8 cellular contexts compared by ENCODE assay signal in genomic region chr19:51422053-51422448, GRCh38. TPM values are rescaled to one million over a fixed set of nuclear protein-coding genes. Genes with fewer than 3 reads are reported as not detected.
DNase-seq lines count a peak whose midpoint lies in the region; ATAC-seq and TF ChIP-seq lines count a peak whose summit lies in the region.

No MANE protein-coding gene starts in this region.

- POLR2A ChIA-PET in Panc1 (lab: Charles Lee) = no interaction called here

- no peak overlapping the region for H2BK15ac ChIP-seq in neuronal stem cell (ENCODE audit: low read length)

- H3K4me3 ChIP-seq in H7 (ENCODE audit: insufficient read depth, low read depth, low read length) (peak overlapping the region; percentile 48), Panc1 (ENCODE audit: low read depth in 2 of 2, low read length in 2 of 2) (no peak overlapping the region), fibroblast of villous mesenchyme (ENCODE audit: low read depth, low read length) (no peak overlapping the region), neuronal stem cell (ENCODE audit: low read length in 2 of 2) (no peak overlapping the region)

- no peak overlapping the region for H4K91ac ChIP-seq in neuronal stem cell (ENCODE audit: low read depth, low read length, poor library complexity)

- H3K36me3 ChIP-seq in H7 (replicated peaks; ENCODE audit: control insufficient read depth, insufficient read depth, low read length) (no peaks in the 10 kb centered on the region), Panc1 (ENCODE audit: control insufficient read depth, insufficient read depth, low read length) (no peaks in the 10 kb centered on the region), neuronal stem cell (replicated peaks in 1 of 2; ENCODE audit: control insufficient read depth in 2 of 2, insufficient read depth in 2 of 2, low read length in 2 of 2) (no peaks in the 10 kb centered on the region)

- H2BK12ac ChIP-seq in neuronal stem cell (ENCODE audit: low read length) = no peak overlapping the region

- no peak overlapping the region for H2BK5ac ChIP-seq in neuronal stem cell (ENCODE audit: low read length)

- H3K14ac ChIP-seq in neuronal stem cell (ENCODE audit: low read length) = no peak overlapping the region

- no peak overlapping the region for H3K9ac ChIP-seq in neuronal stem cell (ENCODE audit: low read depth, low read length, poor library complexity)

- H2AK5ac ChIP-seq in neuronal stem cell (ENCODE audit: low read depth, low read length) = no peak overlapping the region

- TF ChIP-seq CTCF in Panc1 (IDR thresholded peaks at IDR 0.05) = peak; percentile 92
- TF ChIP-seq CTCF in fibroblast of villous mesenchyme (IDR thresholded peaks at IDR 0.05; ENCODE audit: insufficient read depth, low read depth, low read length) = peak; percentile 97

- intact Hi-C loops in Panc1 (cut with micrococcal nuclease; ENCODE audit: unreplicated experiment) = no loop called here

- H2AFZ ChIP-seq in neuronal stem cell (ENCODE audit: low read length) = no peak overlapping the region

- H4K8ac ChIP-seq in neuronal stem cell (ENCODE audit: low read depth, low read length) = no peak overlapping the region

- ATAC-seq in Panc1 (peak; percentile 93), HG03571 (IDR thresholded peaks at IDR 0.05; ENCODE audit: unreplicated experiment) (no peak)

- no peaks in the 10 kb centered on the region for H3K9me3 ChIP-seq in Panc1 (ENCODE audit: control insufficient read depth, insufficient read depth, low read depth, low read length)
- no peaks in the 10 kb centered on the region for H3K9me3 ChIP-seq in neuronal stem cell (replicated peaks in 1 of 2; ENCODE audit: control insufficient read depth in 2 of 2, insufficient read depth in 1 of 2, low read depth in 1 of 2, low read length in 2 of 2)

- no peak overlapping the region for H3K18ac ChIP-seq in neuronal stem cell (ENCODE audit: low read length)

- H3K4me2 ChIP-seq in neuronal stem cell (ENCODE audit: insufficient read depth, low read length, poor library complexity, severe bottlenecking) = peak overlapping the region; percentile 52

- H3K79me1 ChIP-seq in neuronal stem cell (ENCODE audit: low read depth, low read length) = no peaks in the 10 kb centered on the region

- whole genome bisulfite sequencing in neuronal stem cell (ENCODE audit: extremely low coverage in 2 of 2, insufficient read length in 2 of 2, insufficient replicate concordance in 1 of 2), 2 donors = no CpG with 5 or more reads among the region's 19 CpGs

- no peak overlapping the region for H2BK120ac ChIP-seq in neuronal stem cell (ENCODE audit: low read depth, low read length)

- peaks cover 6% of the 10 kb centered on the region for H3K27me3 ChIP-seq in H7 (ENCODE audit: control insufficient read depth, insufficient read depth, low read length)
- no peaks in the 10 kb centered on the region for H3K27me3 ChIP-seq in Panc1 (ENCODE audit: control insufficient read depth, insufficient read depth, low read length)
- H3K27me3 ChIP-seq in neuronal stem cell (ENCODE audit: control insufficient read depth in 3 of 3, insufficient read depth in 3 of 3, low read depth in 1 of 3, low read length in 3 of 3) = peaks cover 0 to 8% (median 3%) of the 10 kb centered on the region in 3 experiments

- H3K23ac ChIP-seq in neuronal stem cell (ENCODE audit: low read depth, low read length, poor library complexity) = peak overlapping the region; percentile 98

- in situ Hi-C loops in Panc1 (cut with HindIII; ENCODE audit: low pct_unique_long_range_greater_than_20kb, low sequenced_read_pairs) = no loop called here

- H3K4ac ChIP-seq in neuronal stem cell (ENCODE audit: low read length) = no peak overlapping the region

- BruUV-seq in Panc1 (replicated peaks; lab: Mats Ljungman, UMichigan) = no TSS peak

- H3K4me1 ChIP-seq in Panc1 (ENCODE audit: control insufficient read depth, insufficient read depth, low read length) = no peaks in the 10 kb centered on the region
- H3K4me1 ChIP-seq in neuronal stem cell (ENCODE audit: control insufficient read depth in 2 of 2, insufficient read depth in 1 of 2, low read depth in 1 of 2, low read length in 2 of 2) = peaks cover 0 to 1% of the 10 kb centered on the region in 2 donors

- DNase-seq in Ammon's horn (ENCODE audit: low spot score) = peak; percentile 74
- peak; percentile 97 for DNase-seq in H7
- DNase-seq in Panc1 (ENCODE audit: low read depth, low spot score) = no peak
- peak; percentile 74 for DNase-seq in activated T-helper 1 cell treated with anti-CD3 and anti-CD28 coated beads, Interleukin-2, amount 50 U/mL, for 16 hours (ENCODE audit: low read depth in 1 of 2, low spot score in 1 of 2)
- DNase-seq in fibroblast of villous mesenchyme (ENCODE audit: low read depth) = peak; percentile 72
- peak; percentile 88 for DNase-seq in neuronal stem cell (ENCODE audit: low spot score)
- peak; percentile 22 for DNase-seq in stromal cell of bone marrow (ENCODE audit: low read depth)

- CTCF ChIA-PET in Panc1 (lab: Charles Lee) = interaction anchor here (0.6 to 1.0 kb wide), 4 partner anchors 13 to 235 kb away, joined by 3 to 5 read pairs (median 4); no protein-coding TSS in a partner anchor

- H3K27ac ChIP-seq in Panc1 (ENCODE audit: low read length) (no peak overlapping the region), neuronal stem cell (replicated peaks; ENCODE audit: low read length) (no peak overlapping the region)

RNA-seq across cellular contexts. Expression of gene SIGLEC10, which starts 4.6 kb away (rescaled TPM):
- not detected in 2 replicates for total RNA-seq in H7 (2014; rRNA removed; shearing (Covaris generic))
- total RNA-seq in Panc1 (2021; ENCODE audit: unreplicated experiment) = not detected
- polyA plus RNA-seq in Panc1 (2012; ENCODE audit: insufficient read length) = 0.23 TPM
- not detected in 2 replicates for total RNA-seq in fibroblast of villous mesenchyme
- not detected for polyA plus RNA-seq in neuronal stem cell (2013, experiment 1 of 2)
- polyA plus RNA-seq in neuronal stem cell (2013, experiment 2 of 2) = not detected

RNA-seq across cellular contexts. Expression of gene C19orf84, which starts 31.7 kb away (rescaled TPM):
- 3.2 and 5.4 TPM in 2 replicates for total RNA-seq in H7 (2014; rRNA removed; shearing (Covaris generic))
- not detected for total RNA-seq in Panc1 (2021; ENCODE audit: unreplicated experiment)
- polyA plus RNA-seq in Panc1 (2012; ENCODE audit: insufficient read length) = not detected
- total RNA-seq in fibroblast of villous mesenchyme = not detected in 2 replicates
- polyA plus RNA-seq in neuronal stem cell (2013, experiment 1 of 2) = 1.6 TPM
- polyA plus RNA-seq in neuronal stem cell (2013, experiment 2 of 2) = 1.3 TPM

RNA-seq across cellular contexts. Expression of gene LIM2, which starts 34.3 kb away (rescaled TPM):
- total RNA-seq in H7 (2014; rRNA removed; shearing (Covaris generic)) = not detected in 2 replicates
- total RNA-seq in Panc1 (2021; ENCODE audit: unreplicated experiment) (not detected), fibroblast of villous mesenchyme (not detected in 2 replicates)
- polyA plus RNA-seq in Panc1 (2012; ENCODE audit: insufficient read length) = not detected
- 2.7 TPM for polyA plus RNA-seq in neuronal stem cell (2013, experiment 1 of 2)
- 3.4 TPM for polyA plus RNA-seq in neuronal stem cell (2013, experiment 2 of 2)

RNA-seq across cellular contexts. Expression of gene SIGLEC8, which starts 36.2 kb away (rescaled TPM):
- total RNA-seq in H7 (2014; rRNA removed; shearing (Covaris generic)) = not detected in 2 replicates
- total RNA-seq in Panc1 (2021; ENCODE audit: unreplicated experiment) (not detected), fibroblast of villous mesenchyme (not detected in 2 replicates)
- polyA plus RNA-seq in Panc1 (2012; ENCODE audit: insufficient read length) = not detected
- not detected for polyA plus RNA-seq in neuronal stem cell (2013, experiment 1 of 2)
- polyA plus RNA-seq in neuronal stem cell (2013, experiment 2 of 2) = not detected

RNA-seq across cellular contexts. Expression of gene NKG7, which starts 49.6 kb away (rescaled TPM):
- total RNA-seq in H7 (2014; rRNA removed; shearing (Covaris generic)) = not detected in 2 replicates
- total RNA-seq in Panc1 (2021; ENCODE audit: unreplicated experiment) = 0.23 TPM
- polyA plus RNA-seq in Panc1 (2012; ENCODE audit: insufficient read length) = not detected
- not detected in 2 replicates for total RNA-seq in fibroblast of villous mesenchyme
- polyA plus RNA-seq in neuronal stem cell (2013, experiment 1 of 2) = not detected
- not detected for polyA plus RNA-seq in neuronal stem cell (2013, experiment 2 of 2)
